9 cellular contexts compared by ENCODE assay signal in genomic region chr12:69241444-69242092, GRCh38. TPM values are rescaled to one million over a fixed set of nuclear protein-coding genes. Genes with fewer than 3 reads are reported as not detected.
A peak's percentile ranks its signal among the peaks of the same experiment; 100 is the strongest.
DNase-seq lines count a peak whose midpoint lies in the region; ATAC-seq and TF ChIP-seq lines count a peak whose summit lies in the region.
"Had no signal": no experiment of that assay in that cellular context is flagged by ENCODE, and none has a peak within 500 bp of the region (broad histone marks: within the 10 kb centered on the region; RNA-seq: fewer than 3 reads in every experiment).

No MANE protein-coding gene starts in this region.

- no peaks in the 10 kb centered on the region for H3K27me3 ChIP-seq in CD4-positive, CD25-positive, alpha-beta regulatory T cell (ENCODE audit: control insufficient read depth, insufficient read depth, low read length)
- H3K27me3 ChIP-seq in HUES48 (ENCODE audit: control insufficient read depth, insufficient read depth, low read length) (no peaks in the 10 kb centered on the region; the same call in 1 of the 2 replicates), mesendoderm (ENCODE audit: insufficient read depth, low read length, poor library complexity) (no peaks in the 10 kb centered on the region)

- no peak for ATAC-seq in CD4-positive, CD25-positive, alpha-beta regulatory T cell (ENCODE audit: low read depth in 2 of 2)
- ATAC-seq: left ventricle myocardium superior had no signal

- peaks cover 6% of the 10 kb centered on the region for H3K27me3 Mint-ChIP-seq in CD4-positive, CD25-positive, alpha-beta regulatory T cell

- H3K18ac ChIP-seq in mesendoderm (ENCODE audit: low read length): no peak overlapping the region

- no peak overlapping the region for H2BK120ac ChIP-seq in mesendoderm (ENCODE audit: low read depth, low read length)

- no CpG with 5 or more reads among the region's 5 CpGs for WGBS in mesendoderm (ENCODE audit: extremely low coverage, insufficient coverage, low lambda C conversion rate)

- peak overlapping the region; percentile 85 for H3K4me3 ChIP-seq in CD4-positive, CD25-positive, alpha-beta regulatory T cell (ENCODE audit: low read depth, low read length)
- peak overlapping the region; percentile 98 for H3K4me3 ChIP-seq in HUES48 (ENCODE audit: low read depth, low read length)
- peak overlapping the region; percentile 81 for H3K4me3 ChIP-seq in astrocyte of the spinal cord (ENCODE audit: low read depth, low read length)
- H3K4me3 ChIP-seq in mesendoderm (ENCODE audit: low read length): no peak overlapping the region

- H3K9ac ChIP-seq in HUES48 (ENCODE audit: low read depth, low read length) (no peak overlapping the region; the same call in 1 of the 2 replicates), mesendoderm (ENCODE audit: low read length) (no peak overlapping the region)

- no peak overlapping the region for H2BK5ac ChIP-seq in mesendoderm (ENCODE audit: low read length)

- H3K4ac ChIP-seq in mesendoderm (ENCODE audit: low read depth, low read length): no peak overlapping the region

- DNase-seq in CD4-positive, CD25-positive, alpha-beta regulatory T cell: no peak
- no peak for DNase-seq in astrocyte of the spinal cord (ENCODE audit: low read depth, low spot score)
- no peak for DNase-seq in mesendoderm
- DNase-seq in Kasumi-1 (lab: John Stamatoyannopoulos, UW): no peak
- DNase-seq in H4 (ENCODE audit: low spot score): no peak
- DNase-seq in nucleus accumbens (lab: John Stamatoyannopoulos, UW): no peak
- DNase-seq in COLO829 (ENCODE audit: low spot score): no peak
- DNase-seq: left ventricle myocardium superior had no signal

- peak overlapping the region; percentile 40 to 78 (median 48) for H3K27ac Mint-ChIP-seq in CD4-positive, CD25-positive, alpha-beta regulatory T cell

- no peak overlapping the region for H4K8ac ChIP-seq in mesendoderm (ENCODE audit: low read depth, low read length)

- H3K79me1 ChIP-seq in mesendoderm (ENCODE audit: low read length): no peaks in the 10 kb centered on the region

- no peak for TF ChIP-seq CTCF in astrocyte of the spinal cord (IDR thresholded peaks at IDR 0.05; ENCODE audit: low read depth, low read length)

- H3K4me3 Mint-ChIP-seq in CD4-positive, CD25-positive, alpha-beta regulatory T cell: peak overlapping the region; percentile 91 to 100 (median 98)

- H3K9me3 ChIP-seq in CD4-positive, CD25-positive, alpha-beta regulatory T cell (ENCODE audit: control insufficient read depth in 2 of 2, low read length in 2 of 2): no peaks in the 10 kb centered on the region
- no peaks in the 10 kb centered on the region for H3K9me3 ChIP-seq in HUES48 (ENCODE audit: control insufficient read depth, insufficient read depth, low read length)

- no peak overlapping the region for H2BK15ac ChIP-seq in mesendoderm (replicated peaks; ENCODE audit: low read depth)

- H3K23ac ChIP-seq in mesendoderm (ENCODE audit: low read length): no peak overlapping the region

- peaks cover 6% of the 10 kb centered on the region for H3K36me3 ChIP-seq in CD4-positive, CD25-positive, alpha-beta regulatory T cell (ENCODE audit: control insufficient read depth, insufficient read depth, low read length)
- H3K36me3 ChIP-seq in HUES48 (ENCODE audit: control insufficient read depth, insufficient read depth, low read length) (peaks cover 20% of the 10 kb centered on the region; the same call in 1 of the 2 replicates), mesendoderm (ENCODE audit: control insufficient read depth, insufficient read depth, low read length) (no peaks in the 10 kb centered on the region)

- H3K4me2 ChIP-seq in mesendoderm (ENCODE audit: low read length): peak overlapping the region; percentile 16

- in situ Hi-C loops in astrocyte of the spinal cord (cut with HindIII; ENCODE audit: low sequenced_read_pairs): no loop called here

- H3K79me2 ChIP-seq in mesendoderm (ENCODE audit: control insufficient read depth, insufficient read depth, low read length): peaks cover 65% of the 10 kb centered on the region

- H3K4me1 ChIP-seq in CD4-positive, CD25-positive, alpha-beta regulatory T cell (ENCODE audit: control insufficient read depth, insufficient read depth, low read length, poor library complexity, severe bottlenecking): peaks cover 62% of the 10 kb centered on the region
- H3K4me1 ChIP-seq in HUES48 (ENCODE audit: control insufficient read depth, insufficient read depth, low read length) (peaks cover 38% of the 10 kb centered on the region), mesendoderm (ENCODE audit: control insufficient read depth, low read depth, low read length) (peaks cover 4% of the 10 kb centered on the region)

- peaks cover 4% of the 10 kb centered on the region for H3K36me3 Mint-ChIP-seq in CD4-positive, CD25-positive, alpha-beta regulatory T cell

- H3K56ac ChIP-seq in mesendoderm (ENCODE audit: low read length): no peak overlapping the region

- H2AK5ac ChIP-seq in mesendoderm (ENCODE audit: low read length): no peak overlapping the region

- H3K27ac ChIP-seq in CD4-positive, CD25-positive, alpha-beta regulatory T cell (ENCODE audit: insufficient read depth, low read length, poor library complexity, severe bottlenecking): peak overlapping the region; percentile 89
- H3K27ac ChIP-seq in HUES48 (ENCODE audit: low read depth, low read length) (no peak overlapping the region), mesendoderm (ENCODE audit: low read depth, low read length) (no peak overlapping the region)

- no peak overlapping the region for H4K5ac ChIP-seq in mesendoderm (ENCODE audit: low read length)

- no peaks in the 10 kb centered on the region for H3K9me3 Mint-ChIP-seq in CD4-positive, CD25-positive, alpha-beta regulatory T cell

- H3K4me1 Mint-ChIP-seq in CD4-positive, CD25-positive, alpha-beta regulatory T cell: peaks cover 29 to 74% (median 58%) of the 10 kb centered on the region in 4 donors

RNA-seq across cellular contexts. Expression of gene CPSF6, which starts 2.2 kb away (rescaled TPM):
- total RNA-seq in CD4-positive, CD25-positive, alpha-beta regulatory T cell: 88.3 TPM
- polyA plus RNA-seq in CD4-positive, CD25-positive, alpha-beta regulatory T cell: 10 to 100 TPM; 49.6 to 61.0 (median 55.6) TPM
- polyA plus RNA-seq in mesendoderm (2013, experiment 1 of 2): 112 TPM
- polyA plus RNA-seq in mesendoderm (2013, experiment 2 of 2): 113 TPM
- total RNA-seq in H4 (2014; rRNA removed; shearing (Covaris generic)): 22.4 and 25.3 TPM in 2 replicates
